Comparison of ENCODE assay signal across 18 cellular contexts in genomic region chr14:101719708-101720107, GRCh38. TPM values are rescaled to one million over a fixed set of nuclear protein-coding genes. Genes with fewer than 3 reads are reported as not detected.
DNase-seq lines count a peak whose midpoint lies in the region; ATAC-seq and TF ChIP-seq lines count a peak whose summit lies in the region.
"Had no signal": no experiment of that assay in that cellular context is flagged by ENCODE, and none has a peak within 500 bp of the region (broad histone marks: within the 10 kb centered on the region; RNA-seq: fewer than 3 reads in every experiment).

No MANE protein-coding gene starts in this region.

- H3K4me3 Mint-ChIP-seq in CD8-positive, alpha-beta T cell: no peak overlapping the region
- H3K4me3 Mint-ChIP-seq: activated T-cell treated with anti-CD3 and anti-CD28 coated beads, Interleukin-2, amount 50 U/mL, for 4 hours; B cell had no signal

- H3K27me3 ChIP-seq in CD8-positive, alpha-beta T cell (ENCODE audit: insufficient read depth, low read length): no peaks in the 10 kb centered on the region
- no peaks in the 10 kb centered on the region for H3K27me3 ChIP-seq in prostate gland (replicated peaks; ENCODE audit: insufficient read depth)
- H3K27me3 ChIP-seq: pancreas, upper lobe of left lung had no signal

- 66% methylated on average over 8 of the region's 8 CpGs for WGBS in prostate gland

- peak overlapping the region; percentile 58 for H3K27ac Mint-ChIP-seq in CD8-positive, alpha-beta T cell
- H3K27ac Mint-ChIP-seq: B cell had no signal

- H3K4me1 Mint-ChIP-seq in CD8-positive, alpha-beta T cell (ENCODE audit: low read depth): peaks cover 49% of the 10 kb centered on the region

- H3K9me3 Mint-ChIP-seq in CD8-positive, alpha-beta T cell: no peaks in the 10 kb centered on the region
- H3K9me3 Mint-ChIP-seq: activated T-cell treated with anti-CD3 and anti-CD28 coated beads, Interleukin-2, amount 50 U/mL, for 4 hours had no signal

- ATAC-seq in CD8-positive, alpha-beta T cell: no peak
- peak; percentile 65 to 70 for ATAC-seq in left cardiac atrium
- peak; percentile 31 for ATAC-seq in omental fat pad (ENCODE audit: low FRiP score)
- ATAC-seq: activated CD4-positive, CD25-positive, alpha-beta regulatory T cell treated with anti-CD3 and anti-CD28 coated beads, Interleukin-2, amount 50 U/mL, for 24 hours; activated T-cell treated with anti-CD3 and anti-CD28 coated beads, Interleukin-2, amount 50 U/mL, for 4 hours; GM12878; pancreas had no signal

- CTCF ChIA-PET in CD8-positive, alpha-beta T cell (lab: Charles Lee): interaction anchor here (0.7 to 4.9 kb wide), 2 partner anchors 12 to 117 kb away, joined by 3 to 30 read pairs; no protein-coding TSS in a partner anchor

- no peak overlapping the region for H3K27ac ChIP-seq in CD8-positive, alpha-beta T cell (ENCODE audit: low read depth, low read length)
- H3K27ac ChIP-seq in prostate gland: no peak overlapping the region
- H3K27ac ChIP-seq: pancreas had no signal

- peaks cover 59% of the 10 kb centered on the region for H3K4me1 ChIP-seq in CD8-positive, alpha-beta T cell (ENCODE audit: insufficient read depth, low read length)
- H3K4me1 ChIP-seq in prostate gland (replicated peaks): peaks cover 2% of the 10 kb centered on the region
- H3K4me1 ChIP-seq: pancreas had no signal

- TF ChIP-seq POLR2A in prostate gland (IDR thresholded peaks at IDR 0.05): no peak

- no peaks in the 10 kb centered on the region for H3K36me3 ChIP-seq in CD8-positive, alpha-beta T cell (ENCODE audit: insufficient read depth, low read length)
- no peaks in the 10 kb centered on the region for H3K36me3 ChIP-seq in prostate gland
- H3K36me3 ChIP-seq: pancreas, upper lobe of left lung had no signal

- no peaks in the 10 kb centered on the region for H3K9me3 ChIP-seq in CD8-positive, alpha-beta T cell (ENCODE audit: low read length)
- H3K9me3 ChIP-seq in prostate gland: no peaks in the 10 kb centered on the region
- H3K9me3 ChIP-seq: pancreas had no signal

- no peak for TF ChIP-seq CTCF in CD8-positive, alpha-beta T cell (IDR thresholded peaks at IDR 0.05)
- TF ChIP-seq CTCF in omental fat pad (IDR thresholded peaks at IDR 0.05): no peak
- no peak for TF ChIP-seq CTCF in prostate gland (IDR thresholded peaks at IDR 0.05)

- no peak overlapping the region for H3K4me3 ChIP-seq in CD8-positive, alpha-beta T cell (ENCODE audit: low read depth, low read length)
- H3K4me3 ChIP-seq in prostate gland: no peak overlapping the region
- H3K4me3 ChIP-seq: GM12878, pancreas, upper lobe of left lung had no signal

- H3K27me3 Mint-ChIP-seq in CD8-positive, alpha-beta T cell (ENCODE audit: low read depth): no peaks in the 10 kb centered on the region

- no peaks in the 10 kb centered on the region for H3K36me3 Mint-ChIP-seq in CD8-positive, alpha-beta T cell

- intact Hi-C loops in CD8-positive, alpha-beta T cell (cut with DNase I, micrococcal nuclease): loop anchor here in 1 of 2 experiments (5.0 kb wide), 1 partner anchor 228 kb away; no protein-coding TSS in a partner anchor
- intact Hi-C loops in left cardiac atrium (cut with DNase I) (loop anchor here in 1 of 2 donors (5.0 kb wide), 1 partner anchor 38 kb away; no protein-coding TSS in a partner anchor), prostate gland (cut with DNase I) (no loop called here)

- POLR2A ChIA-PET in CD8-positive, alpha-beta T cell (lab: Charles Lee): interaction anchor here (1.0 kb wide), 1 partner anchor 41 kb away, joined by 3 read pairs; no protein-coding TSS in a partner anchor

- DNase-seq in CD8-positive, alpha-beta T cell: peak in 1 of 7 experiments; percentile 46
- peak; percentile 37 for DNase-seq in SHP77 treated with DMSO at 0.1 percent for 48 hours (lab: John Stamatoyannopoulos, UW)
- DNase-seq in left cardiac atrium: peak; percentile 48
- no peak for DNase-seq in omental fat pad (ENCODE audit: low spot score)
- no peak for DNase-seq in MV-4-11 (lab: John Stamatoyannopoulos, UW)
- DNase-seq in occipital lobe (lab: John Stamatoyannopoulos, UW): no peak
- no peak for DNase-seq in DMS79 (lab: John Stamatoyannopoulos, UW)
- DNase-seq in prostate gland (ENCODE audit: low spot score): no peak
- DNase-seq: activated T-cell treated with anti-CD3 and anti-CD28 coated beads, Interleukin-2, amount 50 U/mL, for 4 hours; amygdala; dermis blood vessel endothelial cell; NCI-H1105; NCI-H446; pancreas had no signal

RNA-seq across cellular contexts. Expression of gene PPP2R5C, which starts 41.8 kb away (rescaled TPM):
- 100 to 1,000 TPM; 557 to 560 TPM for total RNA-seq in CD8-positive, alpha-beta T cell
- 100 to 1,000 TPM; 126 to 142 TPM for total RNA-seq in left cardiac atrium
- 10 to 100 TPM; 73.7 to 90.5 (median 87.6) TPM for total RNA-seq in omental fat pad
- 166 TPM for total RNA-seq in occipital lobe
- 10 to 100 TPM; 67.8 to 96.2 TPM for total RNA-seq in prostate gland

Comparison
In these comparisons a context has a peak if more than half of its experiments do, and no peak if none do; other contexts are left out.
1. DNase-seq: peak in SHP77 treated with DMSO at 0.1 percent for 48 hours (single experiment) and left cardiac atrium (single experiment); none in omental fat pad (single experiment), MV-4-11 (single experiment), occipital lobe (single experiment), DMS79 (single experiment) and prostate gland (single experiment).